Comparison of ENCODE assay signal across 1 cellular context in genomic region chr5:149381261-149381985, GRCh38.
TF ChIP-seq lines count a peak whose summit lies in the region.

No MANE protein-coding gene starts in this region.

TF ChIP-seq in SK-N-SH treated with all-trans-retinoic acid at 6 μM for 48 hours, 23 proteins besides CTCF, POLR2A, EP300 and RAD21 (continued from another document):
- TF ChIP-seq GLIS3 (CRISPR knock-in tag; IDR thresholded peaks at IDR 0.05) (no peak), ARNTL (CRISPR knock-in tag; IDR thresholded peaks at IDR 0.05; ENCODE audit: borderline replicate concordance, low read depth) (no peak), SNAI2 (CRISPR knock-in tag; IDR thresholded peaks at IDR 0.05) (no peak), ESRRG (CRISPR knock-in tag; IDR thresholded peaks at IDR 0.05) (no peak), ZC3H10 (CRISPR knock-in tag; IDR thresholded peaks at IDR 0.05) (no peak), ZFP3 (CRISPR knock-in tag; IDR thresholded peaks at IDR 0.05) (no peak), PATZ1 (CRISPR knock-in tag; IDR thresholded peaks at IDR 0.05; ENCODE audit: borderline replicate concordance) (no peak), CSRNP3 (CRISPR knock-in tag; IDR thresholded peaks at IDR 0.05) (no peak), ZNF8 (CRISPR knock-in tag; IDR thresholded peaks at IDR 0.05) (no peak), BACH2 (CRISPR knock-in tag; IDR thresholded peaks at IDR 0.05; ENCODE audit: borderline replicate concordance) (no peak), TCF4 (CRISPR knock-in tag; IDR thresholded peaks at IDR 0.05; ENCODE audit: borderline replicate concordance) (no peak), ISL1 (CRISPR knock-in tag; IDR thresholded peaks at IDR 0.05) (no peak)
